1 cellular context compared by ENCODE assay signal in genomic region chr19:14503285-14503684, GRCh38.
A peak's percentile ranks its signal among the peaks of the same experiment; 100 is the strongest.
TF ChIP-seq lines count a peak whose summit lies in the region.

No MANE protein-coding gene starts in this region.

TF ChIP-seq in K562, 482 proteins besides CTCF, POLR2A, EP300 and RAD21:
- TF ChIP-seq GMEB1 (CRISPR knock-in tag; IDR thresholded peaks at IDR 0.05) (no peak), EHMT2 (IDR thresholded peaks at IDR 0.05) (no peak), ZNF512 (tag; IDR thresholded peaks at IDR 0.05) (peak; percentile 74), PKNOX1 (IDR thresholded peaks at IDR 0.05) (peak; percentile 68)
